ENCODE assay signal across 1 cellular context in the genomic region with DNA sequence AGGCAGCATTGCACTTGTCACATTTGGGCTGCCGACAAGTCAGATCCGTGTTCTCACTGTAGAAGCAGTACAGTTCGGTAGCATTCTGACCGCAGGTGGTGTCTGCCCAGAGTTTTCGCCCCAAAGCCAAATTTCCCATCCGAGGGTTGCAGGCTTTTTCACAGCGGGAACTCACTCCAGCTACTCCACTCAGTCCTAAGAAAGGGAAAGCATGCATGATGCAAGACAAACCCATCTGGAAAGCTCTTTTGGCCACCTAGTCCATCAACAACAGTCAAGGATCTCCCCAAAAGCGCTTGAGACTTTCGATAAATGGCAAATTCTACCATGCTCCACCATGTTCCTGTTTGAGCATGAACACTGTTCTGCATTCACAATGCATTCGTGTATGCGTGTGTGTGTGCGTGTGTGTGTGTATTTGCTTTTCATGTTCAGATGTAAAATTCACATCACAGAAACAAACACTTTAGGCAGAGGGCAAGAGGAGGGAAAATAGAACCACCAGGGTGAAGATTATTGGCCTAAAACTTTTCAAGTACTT.
TF ChIP-seq lines count a peak whose summit lies in the region.

No MANE protein-coding gene starts in this region.

TF ChIP-seq in HEK293, 187 proteins besides CTCF, POLR2A, EP300 and RAD21 (continued from another document):
- TF ChIP-seq, protein P1, sequence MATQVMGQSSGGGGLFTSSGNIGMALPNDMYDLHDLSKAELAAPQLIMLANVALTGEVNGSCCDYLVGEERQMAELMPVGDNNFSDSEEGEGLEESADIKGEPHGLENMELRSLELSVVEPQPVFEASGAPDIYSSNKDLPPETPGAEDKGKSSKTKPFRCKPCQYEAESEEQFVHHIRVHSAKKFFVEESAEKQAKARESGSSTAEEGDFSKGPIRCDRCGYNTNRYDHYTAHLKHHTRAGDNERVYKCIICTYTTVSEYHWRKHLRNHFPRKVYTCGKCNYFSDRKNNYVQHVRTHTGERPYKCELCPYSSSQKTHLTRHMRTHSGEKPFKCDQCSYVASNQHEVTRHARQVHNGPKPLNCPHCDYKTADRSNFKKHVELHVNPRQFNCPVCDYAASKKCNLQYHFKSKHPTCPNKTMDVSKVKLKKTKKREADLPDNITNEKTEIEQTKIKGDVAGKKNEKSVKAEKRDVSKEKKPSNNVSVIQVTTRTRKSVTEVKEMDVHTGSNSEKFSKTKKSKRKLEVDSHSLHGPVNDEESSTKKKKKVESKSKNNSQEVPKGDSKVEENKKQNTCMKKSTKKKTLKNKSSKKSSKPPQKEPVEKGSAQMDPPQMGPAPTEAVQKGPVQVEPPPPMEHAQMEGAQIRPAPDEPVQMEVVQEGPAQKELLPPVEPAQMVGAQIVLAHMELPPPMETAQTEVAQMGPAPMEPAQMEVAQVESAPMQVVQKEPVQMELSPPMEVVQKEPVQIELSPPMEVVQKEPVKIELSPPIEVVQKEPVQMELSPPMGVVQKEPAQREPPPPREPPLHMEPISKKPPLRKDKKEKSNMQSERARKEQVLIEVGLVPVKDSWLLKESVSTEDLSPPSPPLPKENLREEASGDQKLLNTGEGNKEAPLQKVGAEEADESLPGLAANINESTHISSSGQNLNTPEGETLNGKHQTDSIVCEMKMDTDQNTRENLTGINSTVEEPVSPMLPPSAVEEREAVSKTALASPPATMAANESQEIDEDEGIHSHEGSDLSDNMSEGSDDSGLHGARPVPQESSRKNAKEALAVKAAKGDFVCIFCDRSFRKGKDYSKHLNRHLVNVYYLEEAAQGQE (tag by site-specific recombination; IDR thresholded peaks at IDR 0.05), result no peak
- no peak for TF ChIP-seq ZNF221 (tag by site-specific recombination; IDR thresholded peaks at IDR 0.05; ENCODE audit: borderline replicate concordance)
- no peak for TF ChIP-seq ZNF521 (tag by site-specific recombination; IDR thresholded peaks at IDR 0.05)
